ENCODE assay signal across 8 cellular contexts in genomic region chr16:27203429-27204231, GRCh38. TPM values are rescaled to one million over a fixed set of nuclear protein-coding genes. Genes with fewer than 3 reads are reported as not detected.
DNase-seq lines count a peak whose midpoint lies in the region; ATAC-seq and FAIRE-seq lines count a peak whose summit lies in the region.

TSS of gene KDM8 (plus strand) at chr16:27203526. CDS start at chr16:27210124, 6,598 bp downstream.

- H2BK5ac ChIP-seq in mesendoderm (ENCODE audit: low read length) = peak within 1 kb of the TSS; percentile 88

- H3K4me1 ChIP-seq in endocrine pancreas (ENCODE audit: control insufficient read depth, insufficient read depth, low read length) = no peaks in the 10 kb centered on the region
- H3K4me1 ChIP-seq in mesendoderm (ENCODE audit: control insufficient read depth, low read depth, low read length) = peaks cover 4% of the 10 kb centered on the region

- H2BK15ac ChIP-seq in mesendoderm (replicated peaks; ENCODE audit: low read depth) = no peak within 1 kb of the TSS

- peak within 1 kb of the TSS; percentile 87 for H3K4ac ChIP-seq in mesendoderm (ENCODE audit: low read depth, low read length)

- peak; percentile 73 for ATAC-seq in GM21367 (IDR thresholded peaks at IDR 0.05; ENCODE audit: unreplicated experiment)
- peak; percentile 94 for ATAC-seq in activated CD8-positive, alpha-beta memory T cell treated with anti-CD3 and anti-CD28 coated beads, Interleukin-2, amount 10 ng/mL, durations not matched to agents 7 days and 5 days

- no peaks in the 10 kb centered on the region for H3K27me3 ChIP-seq in endocrine pancreas (ENCODE audit: control insufficient read depth, insufficient read depth, low read length)
- no peaks in the 10 kb centered on the region for H3K27me3 ChIP-seq in mesendoderm (ENCODE audit: insufficient read depth, low read length, poor library complexity)

- WGBS in mesendoderm (ENCODE audit: extremely low coverage, insufficient coverage, low lambda C conversion rate) = no CpG with 5 or more reads among the region's 69 CpGs

- no peaks in the 10 kb centered on the region for H3K27me3 Mint-ChIP-seq in activated CD8-positive, alpha-beta memory T cell treated with anti-CD3 and anti-CD28 coated beads, Interleukin-2, amount 10 ng/mL, durations not matched to agents 7 days and 5 days

- peak within 1 kb of the TSS; percentile 52 for H3K4me3 ChIP-seq in endocrine pancreas (ENCODE audit: control insufficient read depth, insufficient read depth, low read length)
- peak within 1 kb of the TSS; percentile 84 for H3K4me3 ChIP-seq in mesendoderm (ENCODE audit: low read length)

- H3K56ac ChIP-seq in mesendoderm (ENCODE audit: low read length) = peak within 1 kb of the TSS; percentile 100

- H3K4me2 ChIP-seq in mesendoderm (ENCODE audit: low read length) = peak within 1 kb of the TSS; percentile 95

- peak within 1 kb of the TSS; percentile 85 for H3K23ac ChIP-seq in mesendoderm (ENCODE audit: low read length)

- no peaks in the 10 kb centered on the region for H3K79me2 ChIP-seq in mesendoderm (ENCODE audit: control insufficient read depth, insufficient read depth, low read length)

- no peaks in the 10 kb centered on the region for H3K9me3 Mint-ChIP-seq in activated CD8-positive, alpha-beta memory T cell treated with anti-CD3 and anti-CD28 coated beads, Interleukin-2, amount 10 ng/mL, durations not matched to agents 7 days and 5 days (ENCODE audit: low read depth)

- FAIRE-seq in HTR-8/SVneo (lab: Jason Lieb, UNC) = peak; percentile 88

- no peaks in the 10 kb centered on the region for H3K79me1 ChIP-seq in mesendoderm (ENCODE audit: low read length)

- H2BK120ac ChIP-seq in mesendoderm (ENCODE audit: low read depth, low read length) = no peak within 1 kb of the TSS

- H3K36me3 ChIP-seq in endocrine pancreas (ENCODE audit: control insufficient read depth, insufficient read depth, low read length) (no peaks in the 10 kb centered on the region), mesendoderm (ENCODE audit: control insufficient read depth, insufficient read depth, low read length) (no peaks in the 10 kb centered on the region)

- H3K18ac ChIP-seq in mesendoderm (ENCODE audit: low read length) = peak within 1 kb of the TSS; percentile 87

- H3K27ac Mint-ChIP-seq in activated CD8-positive, alpha-beta memory T cell treated with anti-CD3 and anti-CD28 coated beads, Interleukin-2, amount 10 ng/mL, durations not matched to agents 7 days and 5 days = peak within 1 kb of the TSS; percentile 100

- CTCF ChIA-PET in activated CD8-positive, alpha-beta memory T cell treated with anti-CD3 and anti-CD28 coated beads, Interleukin-2, amount 10 ng/mL, durations not matched to agents 7 days and 5 days (lab: Charles Lee) = interaction anchor here (1.1 to 6.6 kb wide), 10 partner anchors 9 to 169 kb away, joined by 3 to 41 read pairs (median 5); no protein-coding TSS in a partner anchor

- H2AK5ac ChIP-seq in mesendoderm (ENCODE audit: low read length) = peak within 1 kb of the TSS; percentile 88

- H4K5ac ChIP-seq in mesendoderm (ENCODE audit: low read length) = peak within 1 kb of the TSS; percentile 90

- H3K9ac ChIP-seq in endocrine pancreas (ENCODE audit: control insufficient read depth, insufficient read depth, low read length) = peak within 1 kb of the TSS; percentile 99
- H3K9ac ChIP-seq in mesendoderm (ENCODE audit: low read length) = peak within 1 kb of the TSS; percentile 99

- no peaks in the 10 kb centered on the region for H3K9me3 ChIP-seq in endocrine pancreas (ENCODE audit: control insufficient read depth, low read length)

- DNase-seq in COLO829 (ENCODE audit: low spot score) (peak; percentile 100), HTR-8/SVneo (ENCODE audit: insufficient read length, low spot score) (peak; percentile 99), NOMO-1 treated with dmso at 0.1 percent for 144 hours (lab: John Stamatoyannopoulos, UW; ENCODE audit: unreplicated experiment) (peak; percentile 97), mesendoderm (peak; percentile 100)
- DNase-seq in activated CD8-positive, alpha-beta memory T cell treated with anti-CD3 and anti-CD28 coated beads, Interleukin-2, amount 10 ng/mL, durations not matched to agents 7 days and 5 days = peak; percentile 100
- DNase-seq in stimulated activated CD8-positive, alpha-beta memory T cell treated with anti-CD3 and anti-CD28 coated beads, Interleukin-15, amount 100 ng/mL, for 1 hour (ENCODE audit: low read depth) = peak; percentile 98

- peak within 1 kb of the TSS; percentile 79 for H3K27ac ChIP-seq in mesendoderm (ENCODE audit: low read depth, low read length)

- peaks cover 48% of the 10 kb centered on the region for H3K4me1 Mint-ChIP-seq in activated CD8-positive, alpha-beta memory T cell treated with anti-CD3 and anti-CD28 coated beads, Interleukin-2, amount 10 ng/mL, durations not matched to agents 7 days and 5 days

- H4K8ac ChIP-seq in mesendoderm (ENCODE audit: low read depth, low read length) = peak within 1 kb of the TSS; percentile 3

- peaks cover 7% of the 10 kb centered on the region for H3K36me3 Mint-ChIP-seq in activated CD8-positive, alpha-beta memory T cell treated with anti-CD3 and anti-CD28 coated beads, Interleukin-2, amount 10 ng/mL, durations not matched to agents 7 days and 5 days

- H3K4me3 Mint-ChIP-seq in activated CD8-positive, alpha-beta memory T cell treated with anti-CD3 and anti-CD28 coated beads, Interleukin-2, amount 10 ng/mL, durations not matched to agents 7 days and 5 days = peak within 1 kb of the TSS; percentile 95

RNA-seq across cellular contexts. Expression of gene KDM8, which starts in this region (rescaled TPM):
- total RNA-seq in activated CD8-positive, alpha-beta memory T cell treated with anti-CD3 and anti-CD28 coated beads, Interleukin-2, amount 10 ng/mL, durations not matched to agents 7 days and 5 days = 10 to 100 TPM; 14.8 to 18.2 TPM
- polyA plus RNA-seq in mesendoderm (2013, experiment 1 of 2) = 5.4 TPM
- 4.7 TPM for polyA plus RNA-seq in mesendoderm (2013, experiment 2 of 2)

Comparison
In these comparisons a context has a peak if more than half of its experiments do, and no peak if none do; other contexts are left out.
1. Peak in every context shown above with its lines: DNase-seq, ATAC-seq, H3K4me3 ChIP-seq and H3K27ac ChIP-seq.